Comparison of ENCODE assay signal across 8 cellular contexts in genomic region chr22:44497904-44498242, GRCh38. TPM values are rescaled to one million over a fixed set of nuclear protein-coding genes. Genes with fewer than 3 reads are reported as not detected.
DNase-seq lines count a peak whose midpoint lies in the region; ATAC-seq and TF ChIP-seq lines count a peak whose summit lies in the region.

RTL6 (minus strand) TSS chr22:44498233; CDS start chr22:44497556, 677 bp downstream.

- H3K4me3 Mint-ChIP-seq in HFFc6 (peak within 1 kb of the TSS; percentile 85), WTC11 (peak within 1 kb of the TSS; percentile 72), progenitor cell of endocrine pancreas (ENCODE audit: low read depth) (peak within 1 kb of the TSS; percentile 79)

- ATAC-seq in WTC11 (no peak), HG03571 (IDR thresholded peaks at IDR 0.05; ENCODE audit: unreplicated experiment) (no peak)

- H3K4me1 Mint-ChIP-seq in HFFc6 (ENCODE audit: low read depth), result peaks cover 11% of the 10 kb centered on the region; the same call in 1 of the 2 replicates
- peaks cover 10% of the 10 kb centered on the region; the same call in 1 of the 2 replicates for H3K4me1 Mint-ChIP-seq in WTC11
- H3K4me1 Mint-ChIP-seq in progenitor cell of endocrine pancreas (ENCODE audit: low read depth), result peaks cover 8% of the 10 kb centered on the region

- H3K27ac Mint-ChIP-seq in HFFc6 (peak within 1 kb of the TSS; percentile 87), WTC11 (no peak within 1 kb of the TSS), progenitor cell of endocrine pancreas (peak within 1 kb of the TSS; percentile 97)

- H3K36me3 Mint-ChIP-seq in HFFc6 (ENCODE audit: low read depth) (peaks cover 31% of the 10 kb centered on the region), WTC11 (peaks cover 38% of the 10 kb centered on the region), progenitor cell of endocrine pancreas (ENCODE audit: insufficient read depth) (peaks cover 20% of the 10 kb centered on the region)

- TF ChIP-seq CTCF in HFFc6 (IDR thresholded peaks at IDR 0.05), result no peak
- TF ChIP-seq CTCF in WTC11 (IDR thresholded peaks at IDR 0.05), result no peak
- TF ChIP-seq CTCF in progenitor cell of endocrine pancreas (IDR thresholded peaks at IDR 0.05; ENCODE audit: unreplicated experiment), result no peak

- CTCF ChIA-PET in WTC11 (lab: Charles Lee), result no interaction called here

- peaks cover 5% of the 10 kb centered on the region for H3K9me3 Mint-ChIP-seq in HFFc6
- peaks cover 25% of the 10 kb centered on the region for H3K9me3 Mint-ChIP-seq in WTC11
- H3K9me3 Mint-ChIP-seq in progenitor cell of endocrine pancreas (ENCODE audit: low read depth), result peaks cover 6% of the 10 kb centered on the region

- H3K27me3 Mint-ChIP-seq in HFFc6 (ENCODE audit: insufficient read depth), result no peaks in the 10 kb centered on the region
- peaks cover 10% of the 10 kb centered on the region for H3K27me3 Mint-ChIP-seq in WTC11 (ENCODE audit: low read depth)
- H3K27me3 Mint-ChIP-seq in progenitor cell of endocrine pancreas, result peaks cover 7% of the 10 kb centered on the region

- DNase-seq in HFFc6 (no peak), WTC11 (ENCODE audit: low spot score) (no peak), glomerular endothelial cell (ENCODE audit: extremely low read depth, low read depth, low spot score) (no peak), progenitor cell of endocrine pancreas (ENCODE audit: low spot score, unreplicated experiment) (no peak), nucleus accumbens (lab: John Stamatoyannopoulos, UW) (no peak), anterior cingulate cortex (lab: John Stamatoyannopoulos, UW) (no peak)
- no peak for DNase-seq in activated effector memory CD4-positive, alpha-beta T cell treated with Interleukin-2 at 50 U/mL for 16 hours

- POLR2A ChIA-PET in WTC11 (lab: Charles Lee), result no interaction called here

TF ChIP-seq in WTC11, 78 proteins besides CTCF, POLR2A, EP300 and RAD21:
- TF ChIP-seq, protein P1, sequence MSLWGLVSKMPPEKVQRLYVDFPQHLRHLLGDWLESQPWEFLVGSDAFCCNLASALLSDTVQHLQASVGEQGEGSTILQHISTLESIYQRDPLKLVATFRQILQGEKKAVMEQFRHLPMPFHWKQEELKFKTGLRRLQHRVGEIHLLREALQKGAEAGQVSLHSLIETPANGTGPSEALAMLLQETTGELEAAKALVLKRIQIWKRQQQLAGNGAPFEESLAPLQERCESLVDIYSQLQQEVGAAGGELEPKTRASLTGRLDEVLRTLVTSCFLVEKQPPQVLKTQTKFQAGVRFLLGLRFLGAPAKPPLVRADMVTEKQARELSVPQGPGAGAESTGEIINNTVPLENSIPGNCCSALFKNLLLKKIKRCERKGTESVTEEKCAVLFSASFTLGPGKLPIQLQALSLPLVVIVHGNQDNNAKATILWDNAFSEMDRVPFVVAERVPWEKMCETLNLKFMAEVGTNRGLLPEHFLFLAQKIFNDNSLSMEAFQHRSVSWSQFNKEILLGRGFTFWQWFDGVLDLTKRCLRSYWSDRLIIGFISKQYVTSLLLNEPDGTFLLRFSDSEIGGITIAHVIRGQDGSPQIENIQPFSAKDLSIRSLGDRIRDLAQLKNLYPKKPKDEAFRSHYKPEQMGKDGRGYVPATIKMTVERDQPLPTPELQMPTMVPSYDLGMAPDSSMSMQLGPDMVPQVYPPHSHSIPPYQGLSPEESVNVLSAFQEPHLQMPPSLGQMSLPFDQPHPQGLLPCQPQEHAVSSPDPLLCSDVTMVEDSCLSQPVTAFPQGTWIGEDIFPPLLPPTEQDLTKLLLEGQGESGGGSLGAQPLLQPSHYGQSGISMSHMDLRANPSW (CRISPR knock-in tag; conservative IDR thresholded peaks at IDR 0.05; ENCODE audit: low read depth), result 0 out of 2 replicates have a peak, but pooled peaks have one; percentile 10
- TF ChIP-seq, protein P2, sequence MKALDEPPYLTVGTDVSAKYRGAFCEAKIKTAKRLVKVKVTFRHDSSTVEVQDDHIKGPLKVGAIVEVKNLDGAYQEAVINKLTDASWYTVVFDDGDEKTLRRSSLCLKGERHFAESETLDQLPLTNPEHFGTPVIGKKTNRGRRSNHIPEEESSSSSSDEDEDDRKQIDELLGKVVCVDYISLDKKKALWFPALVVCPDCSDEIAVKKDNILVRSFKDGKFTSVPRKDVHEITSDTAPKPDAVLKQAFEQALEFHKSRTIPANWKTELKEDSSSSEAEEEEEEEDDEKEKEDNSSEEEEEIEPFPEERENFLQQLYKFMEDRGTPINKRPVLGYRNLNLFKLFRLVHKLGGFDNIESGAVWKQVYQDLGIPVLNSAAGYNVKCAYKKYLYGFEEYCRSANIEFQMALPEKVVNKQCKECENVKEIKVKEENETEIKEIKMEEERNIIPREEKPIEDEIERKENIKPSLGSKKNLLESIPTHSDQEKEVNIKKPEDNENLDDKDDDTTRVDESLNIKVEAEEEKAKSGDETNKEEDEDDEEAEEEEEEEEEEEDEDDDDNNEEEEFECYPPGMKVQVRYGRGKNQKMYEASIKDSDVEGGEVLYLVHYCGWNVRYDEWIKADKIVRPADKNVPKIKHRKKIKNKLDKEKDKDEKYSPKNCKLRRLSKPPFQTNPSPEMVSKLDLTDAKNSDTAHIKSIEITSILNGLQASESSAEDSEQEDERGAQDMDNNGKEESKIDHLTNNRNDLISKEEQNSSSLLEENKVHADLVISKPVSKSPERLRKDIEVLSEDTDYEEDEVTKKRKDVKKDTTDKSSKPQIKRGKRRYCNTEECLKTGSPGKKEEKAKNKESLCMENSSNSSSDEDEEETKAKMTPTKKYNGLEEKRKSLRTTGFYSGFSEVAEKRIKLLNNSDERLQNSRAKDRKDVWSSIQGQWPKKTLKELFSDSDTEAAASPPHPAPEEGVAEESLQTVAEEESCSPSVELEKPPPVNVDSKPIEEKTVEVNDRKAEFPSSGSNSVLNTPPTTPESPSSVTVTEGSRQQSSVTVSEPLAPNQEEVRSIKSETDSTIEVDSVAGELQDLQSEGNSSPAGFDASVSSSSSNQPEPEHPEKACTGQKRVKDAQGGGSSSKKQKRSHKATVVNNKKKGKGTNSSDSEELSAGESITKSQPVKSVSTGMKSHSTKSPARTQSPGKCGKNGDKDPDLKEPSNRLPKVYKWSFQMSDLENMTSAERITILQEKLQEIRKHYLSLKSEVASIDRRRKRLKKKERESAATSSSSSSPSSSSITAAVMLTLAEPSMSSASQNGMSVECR (CRISPR knock-in tag; IDR thresholded peaks at IDR 0.05; ENCODE audit: borderline replicate concordance), result peak; percentile 36; the same call in 1 of the 2 replicates
- TF ChIP-seq E2F5 (CRISPR knock-in tag; IDR thresholded peaks at IDR 0.05) (0 out of 2 replicates have a peak, but pooled peaks have one; percentile 31), ZNF423 (CRISPR knock-in tag; IDR thresholded peaks at IDR 0.05) (no peak)
- TF ChIP-seq, protein P3, sequence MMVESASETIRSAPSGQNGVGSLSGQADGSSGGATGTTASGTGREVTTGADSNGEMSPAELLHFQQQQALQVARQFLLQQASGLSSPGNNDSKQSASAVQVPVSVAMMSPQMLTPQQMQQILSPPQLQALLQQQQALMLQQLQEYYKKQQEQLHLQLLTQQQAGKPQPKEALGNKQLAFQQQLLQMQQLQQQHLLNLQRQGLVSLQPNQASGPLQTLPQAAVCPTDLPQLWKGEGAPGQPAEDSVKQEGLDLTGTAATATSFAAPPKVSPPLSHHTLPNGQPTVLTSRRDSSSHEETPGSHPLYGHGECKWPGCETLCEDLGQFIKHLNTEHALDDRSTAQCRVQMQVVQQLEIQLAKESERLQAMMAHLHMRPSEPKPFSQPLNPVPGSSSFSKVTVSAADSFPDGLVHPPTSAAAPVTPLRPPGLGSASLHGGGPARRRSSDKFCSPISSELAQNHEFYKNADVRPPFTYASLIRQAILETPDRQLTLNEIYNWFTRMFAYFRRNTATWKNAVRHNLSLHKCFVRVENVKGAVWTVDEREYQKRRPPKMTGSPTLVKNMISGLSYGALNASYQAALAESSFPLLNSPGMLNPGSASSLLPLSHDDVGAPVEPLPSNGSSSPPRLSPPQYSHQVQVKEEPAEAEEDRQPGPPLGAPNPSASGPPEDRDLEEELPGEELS (CRISPR knock-in tag; IDR thresholded peaks at IDR 0.05), result peak; percentile 18; the same call in 1 of the 2 replicates

RNA-seq across cellular contexts. Expression of gene RTL6, which starts in this region (rescaled TPM):
- total RNA-seq in HFFc6 (2021; fragmentation: NEBNext Ultra II Directional; extraction: Animal tissue kit (Norgen Biotek cat#: 25700)), result 10 to 100 TPM; 15.3 to 22.3 (median 16.9) TPM
- total RNA-seq in WTC11 (2021), result 20.2 to 23.5 TPM (median 23.2 TPM) in 3 replicates
- 26.7 and 27.4 TPM in 2 replicates for total RNA-seq in glomerular endothelial cell
- total RNA-seq in progenitor cell of endocrine pancreas, result 48.8 and 50.4 TPM in 2 replicates
